ENCODE assay signal across 18 cellular contexts in genomic region chr2:167706800-167707199, GRCh38.
"Had no signal": no experiment of that assay in that cellular context is flagged by ENCODE, and none has a peak within 500 bp of the region (broad histone marks: within the 10 kb centered on the region; RNA-seq: fewer than 3 reads in every experiment).

No MANE protein-coding gene starts in this region.

- H3K27ac Mint-ChIP-seq: activated CD8-positive, alpha-beta T cell treated with anti-CD3 and anti-CD28 coated beads for 36 hours; activated naive CD8-positive, alpha-beta T cell treated with anti-CD3 and anti-CD28 coated beads, Interleukin-2, amount 50 U/mL, for 24 hours; stimulated activated naive B cell treated with anti-CD40 and anti-IgM and Interleukin-4, amounts not matched to agents 10 μg/mL and 1 μg/mL and 100 μg/mL, for 72 hours had no signal

- H3K9me3 ChIP-seq: left ventricle myocardium inferior, spleen, transverse colon had no signal

- H3K27ac ChIP-seq: epithelial cell of prostate, left ventricle myocardium inferior, spleen, transverse colon had no signal

- H3K4me3 Mint-ChIP-seq: activated CD8-positive, alpha-beta T cell treated with anti-CD3 and anti-CD28 coated beads for 36 hours; activated naive CD8-positive, alpha-beta T cell treated with anti-CD3 and anti-CD28 coated beads, Interleukin-2, amount 50 U/mL, for 24 hours; stimulated activated naive B cell treated with anti-CD40 and anti-IgM and Interleukin-4, amounts not matched to agents 10 μg/mL and 1 μg/mL and 100 μg/mL, for 72 hours had no signal

- H3K36me3 Mint-ChIP-seq: stimulated activated naive B cell treated with anti-CD40 and anti-IgM and Interleukin-4, amounts not matched to agents 10 μg/mL and 1 μg/mL and 100 μg/mL, for 72 hours had no signal

- DNase-seq: activated CD8-positive, alpha-beta memory T cell treated with anti-CD3 and anti-CD28 coated beads, Interleukin-2, amount 50 U/mL, for 4 hours; activated CD8-positive, alpha-beta T cell treated with anti-CD3 and anti-CD28 coated beads for 36 hours; activated naive CD4-positive, alpha-beta T cell treated with Interleukin-2 at 50 U/mL for 16 hours; activated naive CD8-positive, alpha-beta T cell treated with anti-CD3 and anti-CD28 coated beads, Interleukin-2, amount 50 U/mL, for 24 hours; central memory CD4-positive, alpha-beta T cell; cortex of kidney; effector memory CD4-positive, alpha-beta T cell; foreskin melanocyte; head of caudate nucleus; islet precursor cell; left ventricle myocardium inferior; midbrain; spleen; stimulated activated CD4-positive, alpha-beta T cell treated with anti-CD3 and anti-CD28 coated beads, Interleukin-1b, Interleukin-23, amount 100 ng/mL, for 48 hours; stimulated activated naive B cell treated with anti-CD40 and anti-IgM and Interleukin-4, amounts not matched to agents 10 μg/mL and 1 μg/mL and 100 μg/mL, for 72 hours; T-helper 9 cell; transverse colon had no signal

- H3K4me1 Mint-ChIP-seq: activated naive CD8-positive, alpha-beta T cell treated with anti-CD3 and anti-CD28 coated beads, Interleukin-2, amount 50 U/mL, for 24 hours; stimulated activated naive B cell treated with anti-CD40 and anti-IgM and Interleukin-4, amounts not matched to agents 10 μg/mL and 1 μg/mL and 100 μg/mL, for 72 hours had no signal

- H3K4me3 ChIP-seq: left ventricle myocardium inferior, spleen, transverse colon had no signal

- H3K4me1 ChIP-seq: left ventricle myocardium inferior, spleen, transverse colon had no signal

- ATAC-seq: activated CD8-positive, alpha-beta T cell treated with anti-CD3 and anti-CD28 coated beads for 36 hours; activated naive CD8-positive, alpha-beta T cell treated with anti-CD3 and anti-CD28 coated beads, Interleukin-2, amount 50 U/mL, for 24 hours; stimulated activated naive B cell treated with anti-CD40 and anti-IgM and Interleukin-4, amounts not matched to agents 10 μg/mL and 1 μg/mL and 100 μg/mL, for 72 hours had no signal

- H3K27me3 ChIP-seq: spleen, transverse colon had no signal

- H3K36me3 ChIP-seq: left ventricle myocardium inferior, spleen, transverse colon had no signal

- H3K9me3 Mint-ChIP-seq: activated CD8-positive, alpha-beta T cell treated with anti-CD3 and anti-CD28 coated beads for 36 hours; activated naive CD8-positive, alpha-beta T cell treated with anti-CD3 and anti-CD28 coated beads, Interleukin-2, amount 50 U/mL, for 24 hours; stimulated activated naive B cell treated with anti-CD40 and anti-IgM and Interleukin-4, amounts not matched to agents 10 μg/mL and 1 μg/mL and 100 μg/mL, for 72 hours had no signal
